Comparison of ENCODE assay signal across 1 cellular context in genomic region chr5:73994963-73995362, GRCh38.
A peak's percentile ranks its signal among the peaks of the same experiment; 100 is the strongest.
TF ChIP-seq lines count a peak whose summit lies in the region.

No MANE protein-coding gene starts in this region.

TF ChIP-seq in GM23338, 12 proteins besides CTCF, POLR2A, EP300 and RAD21 (continued from another document):
- TF ChIP-seq ZNF462 (CRISPR knock-in tag; IDR thresholded peaks at IDR 0.05) = peak; percentile 56; the same call in 1 of the 2 replicates
- no peak for TF ChIP-seq STAT1 (IDR thresholded peaks at IDR 0.05; ENCODE audit: unreplicated experiment)
- TF ChIP-seq REST (IDR thresholded peaks at IDR 0.05; ENCODE audit: unreplicated experiment) = no peak
- no peak for TF ChIP-seq ZNF114 (CRISPR knock-in tag; IDR thresholded peaks at IDR 0.05)
- no peak for TF ChIP-seq EZH2phosphoT487 (IDR thresholded peaks at IDR 0.05; ENCODE audit: unreplicated experiment)
